Comparison of ENCODE assay signal across 8 cellular contexts in genomic region chr21:35932232-35932911, GRCh38.
DNase-seq lines count a peak whose midpoint lies in the region; ATAC-seq and TF ChIP-seq lines count a peak whose summit lies in the region.

No MANE protein-coding gene starts in this region.

- H3K9me3 ChIP-seq in T-helper 17 cell (ENCODE audit: control insufficient read depth, low read length, poor library complexity, severe bottlenecking) (no peaks in the 10 kb centered on the region), endodermal cell (ENCODE audit: control insufficient read depth, low read length) (no peaks in the 10 kb centered on the region)

- DNase-seq in ELF-1 (ENCODE audit: low read depth, low spot score) = peak; percentile 25
- DNase-seq in Jurkat, Clone E6-1 (ENCODE audit: low read depth, low spot score) = peak; percentile 21
- DNase-seq in T-helper 17 cell = no peak
- peak; percentile 49 for DNase-seq in fibroblast of the conjunctiva (ENCODE audit: low read depth)
- peak; percentile 81 for DNase-seq in pulmonary artery endothelial cell (ENCODE audit: low read depth, low spot score)
- no peak for DNase-seq in NCI-H2171 (lab: John Stamatoyannopoulos, UW)
- no peak for DNase-seq in endodermal cell

- H3K36me3 Mint-ChIP-seq in T-helper 17 cell (ENCODE audit: low read depth) (no peaks in the 10 kb centered on the region), endodermal cell (ENCODE audit: low read depth) (no peaks in the 10 kb centered on the region)

- H3K4me3 ChIP-seq in Jurkat, Clone E6-1 (ENCODE audit: low read length) = no peak overlapping the region
- H3K4me3 ChIP-seq in endodermal cell (ENCODE audit: low read length) = no peak overlapping the region

- TF ChIP-seq CTCF in endodermal cell (conservative IDR thresholded peaks at IDR 0.05) = no peak

- H3K27ac Mint-ChIP-seq in T-helper 17 cell (no peak overlapping the region), endodermal cell (no peak overlapping the region)

- H3K27ac ChIP-seq in endodermal cell (ENCODE audit: low read depth, low read length) = no peak overlapping the region

- H3K4me1 ChIP-seq in endodermal cell (ENCODE audit: control insufficient read depth, insufficient read depth, low read length) = no peaks in the 10 kb centered on the region

- H3K27me3 Mint-ChIP-seq in T-helper 17 cell (peaks cover 20% of the 10 kb centered on the region), endodermal cell (ENCODE audit: insufficient read depth) (no peaks in the 10 kb centered on the region)

- H3K4me3 Mint-ChIP-seq in T-helper 17 cell = no peak overlapping the region
- no peak overlapping the region for H3K4me3 Mint-ChIP-seq in endodermal cell

- H3K9me3 Mint-ChIP-seq in endodermal cell = no peaks in the 10 kb centered on the region

- no peaks in the 10 kb centered on the region for H3K4me1 Mint-ChIP-seq in T-helper 17 cell
- no peaks in the 10 kb centered on the region for H3K4me1 Mint-ChIP-seq in endodermal cell

- no peak overlapping the region for H3K9ac ChIP-seq in endodermal cell (ENCODE audit: extremely low read depth, low read length, poor library complexity, severe bottlenecking)

- ATAC-seq in GM21360 (IDR thresholded peaks at IDR 0.05; ENCODE audit: unreplicated experiment) (peak; percentile 79), T-helper 17 cell (peak; percentile 73)

- WGBS in endodermal cell (ENCODE audit: insufficient coverage in 1 of 2, insufficient read length in 1 of 2), 2 experiments = 83 to 97% methylated on average over 9 to 11 of the region's 11 CpGs

- H3K27me3 ChIP-seq in endodermal cell (ENCODE audit: control insufficient read depth, insufficient read depth, low read length, poor library complexity, severe bottlenecking) = no peaks in the 10 kb centered on the region

- H3K36me3 ChIP-seq in endodermal cell (ENCODE audit: control insufficient read depth, insufficient read depth, low read length) = no peaks in the 10 kb centered on the region

Comparison
In these comparisons a context has a peak if more than half of its experiments do, and no peak if none do; other contexts are left out.
1. DNase-seq: peak in ELF-1 (single experiment), Jurkat, Clone E6-1 (single experiment), fibroblast of the conjunctiva (single experiment) and pulmonary artery endothelial cell (single experiment); none in T-helper 17 cell (0 of 3), NCI-H2171 (single experiment) and endodermal cell (single experiment).